ENCODE assay signal across 1 cellular context in the genomic region with DNA sequence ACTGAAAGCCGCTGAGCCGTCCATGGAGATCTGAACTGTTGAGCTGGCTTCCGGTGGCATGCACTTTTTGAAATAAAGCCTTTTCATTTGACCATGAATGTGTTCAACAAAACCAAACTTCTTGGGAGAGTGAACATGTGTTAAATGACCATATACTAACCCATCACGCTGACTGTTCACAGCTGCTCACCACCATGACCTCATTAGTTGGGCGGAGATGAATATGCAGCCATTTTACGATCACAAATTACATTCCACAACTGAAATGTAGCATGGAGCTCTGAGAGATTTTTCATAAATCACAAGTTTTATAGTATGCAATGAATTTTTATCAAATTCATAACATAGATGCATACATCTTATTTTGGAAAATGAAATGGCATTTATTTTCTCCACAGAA.
TF ChIP-seq lines count a peak whose summit lies in the region.

No MANE protein-coding gene starts in this region.

TF ChIP-seq in H1, 55 proteins besides CTCF, POLR2A, EP300 and RAD21 (continued from another document):
- TF ChIP-seq, protein P1, sequence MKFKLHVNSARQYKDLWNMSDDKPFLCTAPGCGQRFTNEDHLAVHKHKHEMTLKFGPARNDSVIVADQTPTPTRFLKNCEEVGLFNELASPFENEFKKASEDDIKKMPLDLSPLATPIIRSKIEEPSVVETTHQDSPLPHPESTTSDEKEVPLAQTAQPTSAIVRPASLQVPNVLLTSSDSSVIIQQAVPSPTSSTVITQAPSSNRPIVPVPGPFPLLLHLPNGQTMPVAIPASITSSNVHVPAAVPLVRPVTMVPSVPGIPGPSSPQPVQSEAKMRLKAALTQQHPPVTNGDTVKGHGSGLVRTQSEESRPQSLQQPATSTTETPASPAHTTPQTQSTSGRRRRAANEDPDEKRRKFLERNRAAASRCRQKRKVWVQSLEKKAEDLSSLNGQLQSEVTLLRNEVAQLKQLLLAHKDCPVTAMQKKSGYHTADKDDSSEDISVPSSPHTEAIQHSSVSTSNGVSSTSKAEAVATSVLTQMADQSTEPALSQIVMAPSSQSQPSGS (IDR thresholded peaks at IDR 0.05; ENCODE audit: low read length) = no peak
- no peak for TF ChIP-seq KDM1A (IDR thresholded peaks at IDR 0.05; ENCODE audit: borderline replicate concordance, low read length)
- TF ChIP-seq SIN3A (conservative IDR thresholded peaks at IDR 0.05 in 1 of 2, IDR thresholded peaks at IDR 0.05 in 1 of 2; ENCODE audit: low read depth in 1 of 2, low read length in 2 of 2) = no peak
- no peak for TF ChIP-seq FOSL1 (IDR thresholded peaks at IDR 0.05; ENCODE audit: insufficient read depth, low read depth, low read length)
- TF ChIP-seq TEAD4 (IDR thresholded peaks at IDR 0.05; ENCODE audit: low read depth, low read length) = no peak
- TF ChIP-seq BCL11A (IDR thresholded peaks at IDR 0.05; ENCODE audit: low read depth in 2 of 2, low read length in 2 of 2) = no peak
- no peak for TF ChIP-seq TBP (IDR thresholded peaks at IDR 0.05; ENCODE audit: low read depth, low read length)
- TF ChIP-seq, protein P2, sequence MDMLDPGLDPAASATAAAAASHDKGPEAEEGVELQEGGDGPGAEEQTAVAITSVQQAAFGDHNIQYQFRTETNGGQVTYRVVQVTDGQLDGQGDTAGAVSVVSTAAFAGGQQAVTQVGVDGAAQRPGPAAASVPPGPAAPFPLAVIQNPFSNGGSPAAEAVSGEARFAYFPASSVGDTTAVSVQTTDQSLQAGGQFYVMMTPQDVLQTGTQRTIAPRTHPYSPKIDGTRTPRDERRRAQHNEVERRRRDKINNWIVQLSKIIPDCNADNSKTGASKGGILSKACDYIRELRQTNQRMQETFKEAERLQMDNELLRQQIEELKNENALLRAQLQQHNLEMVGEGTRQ (IDR thresholded peaks at IDR 0.05; ENCODE audit: low read length) = no peak
- TF ChIP-seq JUN (IDR thresholded peaks at IDR 0.05; ENCODE audit: low read depth, low read length) = no peak
- no peak for TF ChIP-seq CBX5 (IDR thresholded peaks at IDR 0.05; ENCODE audit: low read depth, low read length)
